Comparison of ENCODE assay signal across 12 cellular contexts in genomic region chr7:121180436-121181063, GRCh38.
DNase-seq lines count a peak whose midpoint lies in the region; ATAC-seq and TF ChIP-seq lines count a peak whose summit lies in the region.
"Had no signal": no experiment of that assay in that cellular context is flagged by ENCODE, and none has a peak within 500 bp of the region (broad histone marks: within the 10 kb centered on the region; RNA-seq: fewer than 3 reads in every experiment).

No MANE protein-coding gene starts in this region.

- H3K9me2 ChIP-seq in OCI-LY7 (ENCODE audit: insufficient read depth, low read length), result no peaks in the 10 kb centered on the region

- peak; percentile 85 for ATAC-seq in GM18499 (IDR thresholded peaks at IDR 0.05; ENCODE audit: insufficient read depth, unreplicated experiment)
- ATAC-seq in GM19467 (IDR thresholded peaks at IDR 0.05; ENCODE audit: unreplicated experiment), result peak; percentile 93
- ATAC-seq in HG03025 (IDR thresholded peaks at IDR 0.05; ENCODE audit: low FRiP score, unreplicated experiment), result peak; percentile 82
- ATAC-seq: right lobe of liver had no signal

- H3K9me3 ChIP-seq in OCI-LY7 (ENCODE audit: low read length), result no peaks in the 10 kb centered on the region
- H3K9me3 ChIP-seq: right lobe of liver had no signal

- CTCF ChIA-PET in OCI-LY7 (lab: Charles Lee; ENCODE audit: unreplicated experiment), result no interaction called here

- H3K4me1 ChIP-seq in OCI-LY7 (ENCODE audit: insufficient read depth, low read length, poor library complexity, severe bottlenecking), result peaks cover 73% of the 10 kb centered on the region
- H3K4me1 ChIP-seq: right lobe of liver had no signal

- intact Hi-C loops in OCI-LY7 (cut with micrococcal nuclease; ENCODE audit: unreplicated experiment), result loop anchor here (2.0 to 5.0 kb wide), 2 partner anchors 42 to 228 kb away; partner anchors contain the start of gene ING3
- intact Hi-C loops in posterior vena cava (cut with DNase I), result no loop called here

- BruUV-seq in OCI-LY7 (replicated peaks; lab: Mats Ljungman, UMichigan), result no TSS peak

- DNase-seq in OCI-LY7 (ENCODE audit: low spot score), result peak; percentile 90
- no peak for DNase-seq in posterior vena cava (ENCODE audit: low spot score)
- DNase-seq in T1000 (lab: John Stamatoyannopoulos, UW), result no peak
- DNase-seq in kidney glomerular epithelial cell (lab: John Stamatoyannopoulos, UW), result no peak
- DNase-seq in NCI-H345 treated with DMSO at 0.1 percent for 48 hours (lab: John Stamatoyannopoulos, UW; ENCODE audit: unreplicated experiment), result no peak
- DNase-seq: CD8-positive, alpha-beta memory T cell; NCI-H1436; right lobe of liver had no signal

- TF ChIP-seq CTCF in OCI-LY7 (conservative IDR thresholded peaks at IDR 0.05; ENCODE audit: low read length), result no peak

- H3K4me3 ChIP-seq in OCI-LY7 (ENCODE audit: low read depth, low read length, poor library complexity, severe bottlenecking), result peak overlapping the region; percentile 54
- H3K4me3 ChIP-seq: right lobe of liver, SK-N-MC had no signal

- H2AFZ ChIP-seq in OCI-LY7 (ENCODE audit: low read length), result peak overlapping the region; percentile 87; the same call in 1 of the 2 replicates

- no peaks in the 10 kb centered on the region for H3K79me2 ChIP-seq in OCI-LY7 (ENCODE audit: insufficient read depth, low read depth, low read length)

- POLR2A ChIA-PET in OCI-LY7 (lab: Charles Lee), result interaction anchor here (0.7 to 2.7 kb wide), 6 partner anchors 17 to 202 kb away, joined by 3 to 14 read pairs (median 4); no protein-coding TSS in a partner anchor

- peak overlapping the region; percentile 95 for H3K4me2 ChIP-seq in OCI-LY7 (ENCODE audit: low read length)

- H4K20me1 ChIP-seq in OCI-LY7 (ENCODE audit: insufficient read depth, low read length), result no peaks in the 10 kb centered on the region

- peak overlapping the region; percentile 91 for H3K27ac ChIP-seq in OCI-LY7 (ENCODE audit: low read depth, low read length, poor library complexity, severe bottlenecking)
- H3K27ac ChIP-seq: right lobe of liver, SK-N-MC had no signal

- H3K36me3 ChIP-seq in OCI-LY7 (ENCODE audit: insufficient read depth, low read length), result no peaks in the 10 kb centered on the region
- H3K36me3 ChIP-seq: right lobe of liver had no signal
